8 cellular contexts compared by ENCODE assay signal in genomic region chr9:21559402-21560280, GRCh38.
DNase-seq lines count a peak whose midpoint lies in the region; ATAC-seq, FAIRE-seq and TF ChIP-seq lines count a peak whose summit lies in the region.

No MANE protein-coding gene starts in this region.

- H3K9me3 ChIP-seq in endothelial cell of umbilical vein (replicated peaks; ENCODE audit: control insufficient read depth, insufficient read depth, low read length) (no peaks in the 10 kb centered on the region), mucosa of rectum (ENCODE audit: control insufficient read depth in 2 of 2, low read length in 2 of 2) (no peaks in the 10 kb centered on the region)

- intact Hi-C loops in endothelial cell of umbilical vein (cut with micrococcal nuclease) = loop anchor here (1.0 to 5.0 kb wide), 7 partner anchors 53 to 428 kb away; no protein-coding TSS in a partner anchor

- TF ChIP-seq CTCF in AG10803 (conservative IDR thresholded peaks at IDR 0.05; ENCODE audit: low read length) (no peak), endothelial cell of umbilical vein (IDR thresholded peaks at IDR 0.05; ENCODE audit: extremely low read depth in 1 of 2, insufficient read depth in 1 of 2, low read depth in 1 of 2, low read length in 2 of 2) (peak in 1 of 2 donors; percentile 14)

- peak overlapping the region; percentile 81 for H3K27ac ChIP-seq in endothelial cell of umbilical vein (ENCODE audit: insufficient read depth, low read depth, low read length)
- no peak overlapping the region for H3K27ac ChIP-seq in mucosa of rectum (ENCODE audit: low read depth in 2 of 2, low read length in 2 of 2)

- POLR2A ChIA-PET in endothelial cell of umbilical vein (lab: Charles Lee) = interaction anchor here (1.0 kb wide), 2 partner anchors 8 to 16 kb away, joined by 3 read pairs; no protein-coding TSS in a partner anchor

- TF ChIP-seq POLR2A in endothelial cell of umbilical vein (IDR thresholded peaks at IDR 0.05; ENCODE audit: low read depth, low read length) = peak; percentile 49

- CTCF ChIA-PET in endothelial cell of umbilical vein (lab: Charles Lee) = interaction anchor here (0.8 to 3.5 kb wide), 13 partner anchors 9 to 324 kb away, joined by 3 to 23 read pairs (median 5); no protein-coding TSS in a partner anchor

- H3K4me2 ChIP-seq in endothelial cell of umbilical vein (ENCODE audit: insufficient read depth, low read length) = peak overlapping the region; percentile 96

- H3K27me3 ChIP-seq in endothelial cell of umbilical vein (ENCODE audit: control insufficient read depth in 2 of 2, insufficient read depth in 2 of 2, low read length in 2 of 2) (no peaks in the 10 kb centered on the region), mucosa of rectum (ENCODE audit: control insufficient read depth in 2 of 2, insufficient read depth in 2 of 2, low read length in 2 of 2) (peaks cover 38 to 48% of the 10 kb centered on the region in 2 donors)

- no peaks in the 10 kb centered on the region for H3K36me3 ChIP-seq in endothelial cell of umbilical vein (ENCODE audit: control insufficient read depth in 2 of 2, extremely low read depth in 1 of 2, insufficient read depth in 2 of 2, low read length in 2 of 2)
- no peaks in the 10 kb centered on the region for H3K36me3 ChIP-seq in mucosa of rectum (ENCODE audit: control insufficient read depth in 2 of 2, insufficient read depth in 2 of 2, low read length in 2 of 2)

- no TSS peak for BruUV-seq in endothelial cell of umbilical vein (replicated peaks; lab: Mats Ljungman, UMichigan)

- H2AFZ ChIP-seq in endothelial cell of umbilical vein (ENCODE audit: low read depth, low read length) = peak overlapping the region; percentile 81

- peaks cover 63% of the 10 kb centered on the region for H3K79me2 ChIP-seq in endothelial cell of umbilical vein (ENCODE audit: control insufficient read depth, insufficient read depth, low read length)

- dilution Hi-C loops in endothelial cell of umbilical vein (cut with MboI; ENCODE audit: extremely low pct_ligation_motif_present, low sequenced_read_pairs) = loop anchor here (10.0 to 25.0 kb wide), 2 partner anchors 125 to 228 kb away; no protein-coding TSS in a partner anchor

- DNase-seq in AG10803 (ENCODE audit: low read depth) = peak; percentile 69
- peak; percentile 8 for DNase-seq in HuH-7.5 (ENCODE audit: low spot score)
- peak; percentile 81 for DNase-seq in activated CD8-positive, alpha-beta memory T cell treated with anti-CD3 and anti-CD28 coated beads for 24 hours
- DNase-seq in endothelial cell of umbilical vein (ENCODE audit: low read depth, low spot score) = peak; percentile 68
- DNase-seq in stimulated activated naive CD4-positive, alpha-beta T cell treated with Interleukin-2 at 50 U/mL for 16 hours (lab: John Stamatoyannopoulos, UW) = peak; percentile 23

- H3K9me1 ChIP-seq in endothelial cell of umbilical vein (replicated peaks; ENCODE audit: control insufficient read depth, extremely low read depth, insufficient read depth, low read length) = no peaks in the 10 kb centered on the region

- no peaks in the 10 kb centered on the region for H4K20me1 ChIP-seq in endothelial cell of umbilical vein (replicated peaks; ENCODE audit: control insufficient read depth, extremely low read depth, insufficient read depth, low read length)

- H3K4me3 ChIP-seq in AG10803 (ENCODE audit: low read length) = peak overlapping the region; percentile 76
- peak overlapping the region; percentile 78 to 97 (median 92) for H3K4me3 ChIP-seq in endothelial cell of umbilical vein (replicated peaks in 1 of 3; ENCODE audit: insufficient read depth in 1 of 3, low read depth in 1 of 3, low read length in 3 of 3)
- peak overlapping the region; percentile 45 to 59 for H3K4me3 ChIP-seq in mucosa of rectum (ENCODE audit: low read length in 2 of 2)

- ATAC-seq in GM19463 (IDR thresholded peaks at IDR 0.05; ENCODE audit: unreplicated experiment) (peak; percentile 63), GM18907 (IDR thresholded peaks at IDR 0.05; ENCODE audit: unreplicated experiment) (no peak)

- H3K9ac ChIP-seq in endothelial cell of umbilical vein (replicated peaks; ENCODE audit: extremely low read depth, insufficient read depth, low read length) = peak overlapping the region; percentile 98
- H3K9ac ChIP-seq in mucosa of rectum (ENCODE audit: low read depth in 1 of 2, low read length in 2 of 2) = no peak overlapping the region

- peaks cover 25% of the 10 kb centered on the region for H3K4me1 ChIP-seq in endothelial cell of umbilical vein (ENCODE audit: control insufficient read depth, extremely low read depth, insufficient read depth, low read length)
- H3K4me1 ChIP-seq in mucosa of rectum (ENCODE audit: control insufficient read depth in 2 of 2, insufficient read depth in 2 of 2, low read length in 2 of 2) = peaks cover 6 to 8% of the 10 kb centered on the region in 2 donors

- FAIRE-seq in endothelial cell of umbilical vein (lab: Jason Lieb, UNC) = no peak

TF ChIP-seq in endothelial cell of umbilical vein, 7 proteins besides CTCF, POLR2A, EP300 and RAD21:
- TF ChIP-seq MAX (IDR thresholded peaks at IDR 0.05; ENCODE audit: insufficient read depth, insufficient read length) = no peak
- peak; percentile 62 for TF ChIP-seq POLR2AphosphoS5 (IDR thresholded peaks at IDR 0.05; ENCODE audit: insufficient read depth, low read depth, low read length)
TF ChIP-seq in endothelial cell of umbilical vein: peak in this region for 1.

Comparison
In these comparisons a context has a peak if more than half of its experiments do, and no peak if none do; other contexts are left out.
1. DNase-seq: peak in every context shown above with its lines; median percentile 81 in activated CD8-positive, alpha-beta memory T cell treated with anti-CD3 and anti-CD28 coated beads for 24 hours; 69 in AG10803; 68 in endothelial cell of umbilical vein; 23 in stimulated activated naive CD4-positive, alpha-beta T cell treated with Interleukin-2 at 50 U/mL for 16 hours; 8 in HuH-7.5.